In the genomic region with DNA sequence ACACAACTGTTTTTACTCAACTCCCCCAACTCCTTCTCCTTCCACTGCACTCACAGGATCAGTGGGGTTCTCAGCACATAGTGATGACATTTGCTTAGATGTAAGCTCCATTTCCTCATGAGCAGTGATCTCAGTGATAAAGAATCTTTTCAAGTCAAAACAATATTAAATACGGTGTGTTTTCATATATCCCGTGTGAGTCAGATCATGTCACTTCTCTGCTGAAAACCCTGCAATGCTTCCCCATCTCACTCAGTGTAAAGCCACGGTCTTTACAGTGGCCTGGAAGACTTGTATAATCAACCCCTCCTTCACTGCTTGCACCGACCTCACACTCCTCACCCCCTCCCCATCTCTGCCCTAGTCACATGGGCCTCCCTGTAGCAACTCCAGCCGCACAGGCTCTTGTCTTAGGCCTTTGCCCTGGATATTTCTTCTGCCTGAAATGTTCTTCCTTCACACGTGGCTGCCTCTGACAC, we compare ENCODE assay signal across 8 cellular contexts.
DNase-seq lines count a peak whose midpoint lies in the region; ATAC-seq, FAIRE-seq and TF ChIP-seq lines count a peak whose summit lies in the region.

No MANE protein-coding gene starts in this region.

- no peaks in the 10 kb centered on the region for H3K27me3 ChIP-seq in CD4-positive, alpha-beta T cell (ENCODE audit: control insufficient read depth, insufficient read depth, low read length)
- H3K27me3 ChIP-seq in esophagus (ENCODE audit: control insufficient read depth in 1 of 2, insufficient read depth in 2 of 2, low read length in 2 of 2) (no peaks in the 10 kb centered on the region), neural cell (ENCODE audit: insufficient read depth, low read depth, low read length) (no peaks in the 10 kb centered on the region)
- H3K27me3 ChIP-seq in effector memory CD4-positive, alpha-beta T cell (replicated peaks; ENCODE audit: control insufficient read depth, insufficient read depth, low read length, poor library complexity, severe bottlenecking): no peaks in the 10 kb centered on the region

- H3K9me3 Mint-ChIP-seq in CD4-positive, alpha-beta T cell: no peaks in the 10 kb centered on the region

- no peaks in the 10 kb centered on the region for H3K27me3 Mint-ChIP-seq in CD4-positive, alpha-beta T cell

- H3K4me3 Mint-ChIP-seq in CD4-positive, alpha-beta T cell: no peak overlapping the region

- POLR2A ChIA-PET in CD4-positive, alpha-beta T cell (lab: Charles Lee): interaction anchor here (1.2 kb wide), 1 partner anchor 327 kb away, joined by 4 read pairs; no protein-coding TSS in a partner anchor

- no peaks in the 10 kb centered on the region for H3F3A ChIP-seq in neural cell (ENCODE audit: insufficient read depth, low read length, poor library complexity, severe bottlenecking)

- TF ChIP-seq CTCF in CD4-positive, alpha-beta T cell (IDR thresholded peaks at IDR 0.05): no peak
- TF ChIP-seq CTCF in neural cell (IDR thresholded peaks at IDR 0.05; ENCODE audit: poor library complexity, severe bottlenecking): no peak

- H3K4me3 ChIP-seq in esophagus (ENCODE audit: low read depth in 1 of 2, low read length in 2 of 2): no peak overlapping the region
- peak overlapping the region; percentile 34 for H3K4me3 ChIP-seq in neural cell (ENCODE audit: low read length)
- no peak overlapping the region for H3K4me3 ChIP-seq in effector memory CD4-positive, alpha-beta T cell (ENCODE audit: insufficient read depth, low read depth, low read length, poor library complexity, severe bottlenecking)

- intact Hi-C loops in CD4-positive, alpha-beta T cell (cut with DNase I, micrococcal nuclease): loop anchor here (2.0 to 10.0 kb wide), 3 partner anchors 145 to 413 kb away; a partner anchor contains a TSS

- no peaks in the 10 kb centered on the region for H3K9me2 ChIP-seq in neural cell (ENCODE audit: insufficient read depth, low read length)

- no peaks in the 10 kb centered on the region for H3K36me3 Mint-ChIP-seq in CD4-positive, alpha-beta T cell (ENCODE audit: low read depth)

- H3K27ac ChIP-seq in CD4-positive, alpha-beta T cell (ENCODE audit: low read depth, low read length): no peak overlapping the region
- H3K27ac ChIP-seq in esophagus (ENCODE audit: low read depth in 2 of 2, low read length in 1 of 2): peak overlapping the region; percentile 59 to 83
- peak overlapping the region; percentile 38 for H3K27ac ChIP-seq in neural cell (ENCODE audit: low read length)
- no peak overlapping the region for H3K27ac ChIP-seq in effector memory CD4-positive, alpha-beta T cell (ENCODE audit: insufficient read depth, low read length, poor library complexity, severe bottlenecking)

- no peaks in the 10 kb centered on the region for H3K79me2 ChIP-seq in neural cell (replicated peaks; ENCODE audit: insufficient read depth, low read length)

- H3K9me3 ChIP-seq in CD4-positive, alpha-beta T cell (ENCODE audit: control insufficient read depth, low read length): no peaks in the 10 kb centered on the region
- H3K9me3 ChIP-seq in esophagus (ENCODE audit: control insufficient read depth in 2 of 2, insufficient read depth in 1 of 2, low read depth in 1 of 2, low read length in 1 of 2) (no peaks in the 10 kb centered on the region), neural cell (ENCODE audit: low read length) (no peaks in the 10 kb centered on the region)
- no peaks in the 10 kb centered on the region for H3K9me3 ChIP-seq in effector memory CD4-positive, alpha-beta T cell (ENCODE audit: control insufficient read depth, low read length)

- peak overlapping the region; percentile 5 for H3K4me2 ChIP-seq in neural cell (ENCODE audit: low read length)

- CTCF ChIA-PET in CD4-positive, alpha-beta T cell (lab: Charles Lee): interaction anchor here (1.2 to 2.0 kb wide), 4 partner anchors 14 to 327 kb away, joined by 3 to 8 read pairs (median 7); no protein-coding TSS in a partner anchor

- H3K9ac ChIP-seq in neural cell (ENCODE audit: low read length): no peak overlapping the region

- no peaks in the 10 kb centered on the region for H3K36me3 ChIP-seq in esophagus (ENCODE audit: control insufficient read depth in 2 of 2, insufficient read depth in 2 of 2, low read length in 1 of 2)
- H3K36me3 ChIP-seq in neural cell (ENCODE audit: insufficient read depth, low read length): no peaks in the 10 kb centered on the region
- H3K36me3 ChIP-seq in effector memory CD4-positive, alpha-beta T cell (ENCODE audit: control insufficient read depth, insufficient read depth, low read length): no peaks in the 10 kb centered on the region

- WGBS in esophagus, 2 donors: 29 to 34% methylated on average over 6 of the region's 6 CpGs

- peak overlapping the region; percentile 32 for H3K27ac Mint-ChIP-seq in CD4-positive, alpha-beta T cell

- no peaks in the 10 kb centered on the region for H4K20me1 ChIP-seq in neural cell (ENCODE audit: insufficient read depth)

- H3K4me1 Mint-ChIP-seq in CD4-positive, alpha-beta T cell (ENCODE audit: low read depth): peaks cover 11% of the 10 kb centered on the region

- H2AFZ ChIP-seq in neural cell (ENCODE audit: low read depth, low read length): no peak overlapping the region

- ATAC-seq in CD4-positive, alpha-beta T cell (ENCODE audit: poor library complexity): peak; percentile 65
- ATAC-seq in HG03039 (IDR thresholded peaks at IDR 0.05; ENCODE audit: unreplicated experiment) (no peak), GM21576 (IDR thresholded peaks at IDR 0.05; ENCODE audit: unreplicated experiment) (no peak), HG03469 (IDR thresholded peaks at IDR 0.05; ENCODE audit: unreplicated experiment) (no peak)

- DNase-seq in CD4-positive, alpha-beta T cell: no peak
- DNase-seq in RCC 7860 (ENCODE audit: low spot score): peak; percentile 86
- DNase-seq in effector memory CD4-positive, alpha-beta T cell: no peak

- H3K4me1 ChIP-seq in esophagus (ENCODE audit: control insufficient read depth in 2 of 2, insufficient read depth in 2 of 2, low read length in 1 of 2): no peaks in the 10 kb centered on the region
- H3K4me1 ChIP-seq in effector memory CD4-positive, alpha-beta T cell (ENCODE audit: control insufficient read depth, insufficient read depth, low read length, poor library complexity, severe bottlenecking): no peaks in the 10 kb centered on the region

- FAIRE-seq in RCC 7860 (lab: Jason Lieb, UNC): peak; percentile 75

- TF ChIP-seq RAD21 in neural cell (conservative IDR thresholded peaks at IDR 0.05): no peak

- no peak for TF ChIP-seq EP300 in neural cell (conservative IDR thresholded peaks at IDR 0.05; ENCODE audit: poor library complexity, severe bottlenecking)

TF ChIP-seq in neural cell, 6 proteins besides CTCF, POLR2A, EP300 and RAD21:
- TF ChIP-seq MXI1 (conservative IDR thresholded peaks at IDR 0.05; ENCODE audit: poor library complexity, severe bottlenecking): no peak
- TF ChIP-seq, protein P1, sequence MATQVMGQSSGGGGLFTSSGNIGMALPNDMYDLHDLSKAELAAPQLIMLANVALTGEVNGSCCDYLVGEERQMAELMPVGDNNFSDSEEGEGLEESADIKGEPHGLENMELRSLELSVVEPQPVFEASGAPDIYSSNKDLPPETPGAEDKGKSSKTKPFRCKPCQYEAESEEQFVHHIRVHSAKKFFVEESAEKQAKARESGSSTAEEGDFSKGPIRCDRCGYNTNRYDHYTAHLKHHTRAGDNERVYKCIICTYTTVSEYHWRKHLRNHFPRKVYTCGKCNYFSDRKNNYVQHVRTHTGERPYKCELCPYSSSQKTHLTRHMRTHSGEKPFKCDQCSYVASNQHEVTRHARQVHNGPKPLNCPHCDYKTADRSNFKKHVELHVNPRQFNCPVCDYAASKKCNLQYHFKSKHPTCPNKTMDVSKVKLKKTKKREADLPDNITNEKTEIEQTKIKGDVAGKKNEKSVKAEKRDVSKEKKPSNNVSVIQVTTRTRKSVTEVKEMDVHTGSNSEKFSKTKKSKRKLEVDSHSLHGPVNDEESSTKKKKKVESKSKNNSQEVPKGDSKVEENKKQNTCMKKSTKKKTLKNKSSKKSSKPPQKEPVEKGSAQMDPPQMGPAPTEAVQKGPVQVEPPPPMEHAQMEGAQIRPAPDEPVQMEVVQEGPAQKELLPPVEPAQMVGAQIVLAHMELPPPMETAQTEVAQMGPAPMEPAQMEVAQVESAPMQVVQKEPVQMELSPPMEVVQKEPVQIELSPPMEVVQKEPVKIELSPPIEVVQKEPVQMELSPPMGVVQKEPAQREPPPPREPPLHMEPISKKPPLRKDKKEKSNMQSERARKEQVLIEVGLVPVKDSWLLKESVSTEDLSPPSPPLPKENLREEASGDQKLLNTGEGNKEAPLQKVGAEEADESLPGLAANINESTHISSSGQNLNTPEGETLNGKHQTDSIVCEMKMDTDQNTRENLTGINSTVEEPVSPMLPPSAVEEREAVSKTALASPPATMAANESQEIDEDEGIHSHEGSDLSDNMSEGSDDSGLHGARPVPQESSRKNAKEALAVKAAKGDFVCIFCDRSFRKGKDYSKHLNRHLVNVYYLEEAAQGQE (IDR thresholded peaks at IDR 0.05; ENCODE audit: borderline replicate concordance): no peak
- TF ChIP-seq TAF1 (IDR thresholded peaks at IDR 0.05; ENCODE audit: low read depth): no peak
- TF ChIP-seq EZH2 (IDR thresholded peaks at IDR 0.05; ENCODE audit: borderline replicate concordance, insufficient read depth, low read length, poor library complexity, severe bottlenecking): no peak
- TF ChIP-seq POLR2AphosphoS5 (IDR thresholded peaks at IDR 0.05): no peak
- no peak for TF ChIP-seq SMC3 (conservative IDR thresholded peaks at IDR 0.05; ENCODE audit: poor library complexity)

Comparison
In these comparisons a context has a peak if more than half of its experiments do, and no peak if none do; other contexts are left out.
1. H3K27ac ChIP-seq: peak in esophagus (2 of 2) and neural cell (single experiment); none in CD4-positive, alpha-beta T cell (single experiment) and effector memory CD4-positive, alpha-beta T cell (single experiment).